ENCODE assay signal across 1 cellular context in the genomic region with DNA sequence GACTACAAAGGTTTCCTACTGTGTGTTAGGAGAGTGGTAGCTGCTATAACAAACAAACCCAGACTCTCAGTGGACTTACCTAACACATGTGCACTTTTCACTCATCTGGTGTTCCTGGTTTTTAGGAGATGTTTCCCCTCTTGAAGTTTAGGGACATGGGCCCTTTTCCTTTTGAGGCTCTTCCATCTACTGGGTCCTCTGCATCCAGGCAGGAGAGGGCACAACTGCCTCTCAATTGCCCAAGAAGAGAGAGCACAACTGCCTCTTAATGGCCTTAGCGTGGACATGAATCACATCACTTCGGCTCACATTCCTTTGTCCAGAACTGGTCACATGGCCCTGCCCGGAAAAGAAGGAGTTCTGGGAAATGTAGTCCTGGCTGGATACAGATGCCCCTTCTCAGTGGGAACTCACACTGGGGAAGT.
TF ChIP-seq lines count a peak whose summit lies in the region.

No MANE protein-coding gene starts in this region.

TF ChIP-seq in K562, 482 proteins besides CTCF, POLR2A, EP300 and RAD21 (continued from another document):
- TF ChIP-seq, protein P1, sequence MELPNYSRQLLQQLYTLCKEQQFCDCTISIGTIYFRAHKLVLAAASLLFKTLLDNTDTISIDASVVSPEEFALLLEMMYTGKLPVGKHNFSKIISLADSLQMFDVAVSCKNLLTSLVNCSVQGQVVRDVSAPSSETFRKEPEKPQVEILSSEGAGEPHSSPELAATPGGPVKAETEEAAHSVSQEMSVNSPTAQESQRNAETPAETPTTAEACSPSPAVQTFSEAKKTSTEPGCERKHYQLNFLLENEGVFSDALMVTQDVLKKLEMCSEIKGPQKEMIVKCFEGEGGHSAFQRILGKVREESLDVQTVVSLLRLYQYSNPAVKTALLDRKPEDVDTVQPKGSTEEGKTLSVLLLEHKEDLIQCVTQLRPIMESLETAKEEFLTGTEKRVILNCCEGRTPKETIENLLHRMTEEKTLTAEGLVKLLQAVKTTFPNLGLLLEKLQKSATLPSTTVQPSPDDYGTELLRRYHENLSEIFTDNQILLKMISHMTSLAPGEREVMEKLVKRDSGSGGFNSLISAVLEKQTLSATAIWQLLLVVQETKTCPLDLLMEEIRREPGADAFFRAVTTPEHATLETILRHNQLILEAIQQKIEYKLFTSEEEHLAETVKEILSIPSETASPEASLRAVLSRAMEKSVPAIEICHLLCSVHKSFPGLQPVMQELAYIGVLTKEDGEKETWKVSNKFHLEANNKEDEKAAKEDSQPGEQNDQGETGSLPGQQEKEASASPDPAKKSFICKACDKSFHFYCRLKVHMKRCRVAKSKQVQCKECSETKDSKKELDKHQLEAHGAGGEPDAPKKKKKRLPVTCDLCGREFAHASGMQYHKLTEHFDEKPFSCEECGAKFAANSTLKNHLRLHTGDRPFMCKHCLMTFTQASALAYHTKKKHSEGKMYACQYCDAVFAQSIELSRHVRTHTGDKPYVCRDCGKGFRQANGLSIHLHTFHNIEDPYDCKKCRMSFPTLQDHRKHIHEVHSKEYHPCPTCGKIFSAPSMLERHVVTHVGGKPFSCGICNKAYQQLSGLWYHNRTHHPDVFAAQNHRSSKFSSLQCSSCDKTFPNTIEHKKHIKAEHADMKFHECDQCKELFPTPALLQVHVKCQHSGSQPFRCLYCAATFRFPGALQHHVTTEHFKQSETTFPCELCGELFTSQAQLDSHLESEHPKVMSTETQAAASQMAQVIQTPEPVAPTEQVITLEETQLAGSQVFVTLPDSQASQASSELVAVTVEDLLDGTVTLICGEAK (IDR thresholded peaks at IDR 0.05), result 0 out of 2 replicates have a peak, but pooled peaks have one; percentile 31
- TF ChIP-seq, protein P1 (CRISPR knock-in tag; IDR thresholded peaks at IDR 0.05), result no peak
- no peak for TF ChIP-seq ZNF24 (IDR thresholded peaks at IDR 0.05)
- no peak for TF ChIP-seq MYBL2 (IDR thresholded peaks at IDR 0.05; ENCODE audit: low read depth)
- no peak for TF ChIP-seq MYBL2 (CRISPR knock-in tag; IDR thresholded peaks at IDR 0.05; ENCODE audit: borderline replicate concordance)
- TF ChIP-seq RAD51 (IDR thresholded peaks at IDR 0.05; ENCODE audit: borderline replicate concordance, low read depth), result peak; percentile 78
- peak; percentile 86 for TF ChIP-seq ZNF12 (CRISPR knock-in tag; IDR thresholded peaks at IDR 0.05)
- TF ChIP-seq MTA1 (IDR thresholded peaks at IDR 0.05; ENCODE audit: borderline replicate concordance), result no peak
- peak; percentile 80 for TF ChIP-seq HCFC1 (IDR thresholded peaks at IDR 0.05; ENCODE audit: low read depth, low read length)
- TF ChIP-seq, protein P2, sequence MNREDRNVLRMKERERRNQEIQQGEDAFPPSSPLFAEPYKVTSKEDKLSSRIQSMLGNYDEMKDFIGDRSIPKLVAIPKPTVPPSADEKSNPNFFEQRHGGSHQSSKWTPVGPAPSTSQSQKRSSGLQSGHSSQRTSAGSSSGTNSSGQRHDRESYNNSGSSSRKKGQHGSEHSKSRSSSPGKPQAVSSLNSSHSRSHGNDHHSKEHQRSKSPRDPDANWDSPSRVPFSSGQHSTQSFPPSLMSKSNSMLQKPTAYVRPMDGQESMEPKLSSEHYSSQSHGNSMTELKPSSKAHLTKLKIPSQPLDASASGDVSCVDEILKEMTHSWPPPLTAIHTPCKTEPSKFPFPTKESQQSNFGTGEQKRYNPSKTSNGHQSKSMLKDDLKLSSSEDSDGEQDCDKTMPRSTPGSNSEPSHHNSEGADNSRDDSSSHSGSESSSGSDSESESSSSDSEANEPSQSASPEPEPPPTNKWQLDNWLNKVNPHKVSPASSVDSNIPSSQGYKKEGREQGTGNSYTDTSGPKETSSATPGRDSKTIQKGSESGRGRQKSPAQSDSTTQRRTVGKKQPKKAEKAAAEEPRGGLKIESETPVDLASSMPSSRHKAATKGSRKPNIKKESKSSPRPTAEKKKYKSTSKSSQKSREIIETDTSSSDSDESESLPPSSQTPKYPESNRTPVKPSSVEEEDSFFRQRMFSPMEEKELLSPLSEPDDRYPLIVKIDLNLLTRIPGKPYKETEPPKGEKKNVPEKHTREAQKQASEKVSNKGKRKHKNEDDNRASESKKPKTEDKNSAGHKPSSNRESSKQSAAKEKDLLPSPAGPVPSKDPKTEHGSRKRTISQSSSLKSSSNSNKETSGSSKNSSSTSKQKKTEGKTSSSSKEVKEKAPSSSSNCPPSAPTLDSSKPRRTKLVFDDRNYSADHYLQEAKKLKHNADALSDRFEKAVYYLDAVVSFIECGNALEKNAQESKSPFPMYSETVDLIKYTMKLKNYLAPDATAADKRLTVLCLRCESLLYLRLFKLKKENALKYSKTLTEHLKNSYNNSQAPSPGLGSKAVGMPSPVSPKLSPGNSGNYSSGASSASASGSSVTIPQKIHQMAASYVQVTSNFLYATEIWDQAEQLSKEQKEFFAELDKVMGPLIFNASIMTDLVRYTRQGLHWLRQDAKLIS (CRISPR knock-in tag; IDR thresholded peaks at IDR 0.05), result no peak
- TF ChIP-seq, protein P3, sequence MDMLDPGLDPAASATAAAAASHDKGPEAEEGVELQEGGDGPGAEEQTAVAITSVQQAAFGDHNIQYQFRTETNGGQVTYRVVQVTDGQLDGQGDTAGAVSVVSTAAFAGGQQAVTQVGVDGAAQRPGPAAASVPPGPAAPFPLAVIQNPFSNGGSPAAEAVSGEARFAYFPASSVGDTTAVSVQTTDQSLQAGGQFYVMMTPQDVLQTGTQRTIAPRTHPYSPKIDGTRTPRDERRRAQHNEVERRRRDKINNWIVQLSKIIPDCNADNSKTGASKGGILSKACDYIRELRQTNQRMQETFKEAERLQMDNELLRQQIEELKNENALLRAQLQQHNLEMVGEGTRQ (CRISPR knock-in tag; IDR thresholded peaks at IDR 0.05), result peak; percentile 92
- no peak for TF ChIP-seq ZBTB8A (IDR thresholded peaks at IDR 0.05; ENCODE audit: partially characterized antibody)
- TF ChIP-seq ZNF143 (CRISPR knock-in tag; IDR thresholded peaks at IDR 0.05), result peak; percentile 71
- TF ChIP-seq MIER1 (IDR thresholded peaks at IDR 0.05; ENCODE audit: low read depth), result no peak
- no peak for TF ChIP-seq POU5F1 (IDR thresholded peaks at IDR 0.05; ENCODE audit: borderline replicate concordance, low read depth, low read length, partially characterized antibody)
- peak; percentile 50; the same call in 1 of the 2 replicates for TF ChIP-seq GABPA (tag; conservative IDR thresholded peaks at IDR 0.05; ENCODE audit: low read depth)
- peak; percentile 18 for TF ChIP-seq MEIS2 (IDR thresholded peaks at IDR 0.05; ENCODE audit: partially characterized antibody)
- no peak for TF ChIP-seq SUPT5H (IDR thresholded peaks at IDR 0.05)
- TF ChIP-seq, protein P4, sequence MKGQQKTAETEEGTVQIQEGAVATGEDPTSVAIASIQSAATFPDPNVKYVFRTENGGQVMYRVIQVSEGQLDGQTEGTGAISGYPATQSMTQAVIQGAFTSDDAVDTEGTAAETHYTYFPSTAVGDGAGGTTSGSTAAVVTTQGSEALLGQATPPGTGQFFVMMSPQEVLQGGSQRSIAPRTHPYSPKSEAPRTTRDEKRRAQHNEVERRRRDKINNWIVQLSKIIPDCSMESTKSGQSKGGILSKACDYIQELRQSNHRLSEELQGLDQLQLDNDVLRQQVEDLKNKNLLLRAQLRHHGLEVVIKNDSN (CRISPR knock-in tag; IDR thresholded peaks at IDR 0.05), result peak; percentile 89
- TF ChIP-seq POLR2AphosphoS2 (IDR thresholded peaks at IDR 0.05; ENCODE audit: low read length), result no peak
